ENCODE assay signal across 22 cellular contexts in the genomic region with DNA sequence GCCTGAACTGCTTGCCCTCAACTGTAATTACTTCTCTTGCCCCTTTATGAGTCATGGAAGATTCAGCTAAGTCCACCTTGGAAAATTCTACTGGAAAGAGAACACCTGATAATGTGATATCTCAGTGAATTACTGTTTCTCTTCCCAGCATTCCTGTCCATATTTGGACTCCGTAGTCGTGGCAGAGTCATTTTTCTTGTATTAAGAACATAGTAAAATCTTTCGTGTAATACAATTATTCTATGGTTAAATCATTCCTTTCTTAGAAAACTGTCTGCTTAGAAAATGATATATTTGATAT.
DNase-seq lines count a peak whose midpoint lies in the region; ATAC-seq and TF ChIP-seq lines count a peak whose summit lies in the region.
"Had no signal": no experiment of that assay in that cellular context is flagged by ENCODE, and none has a peak within 500 bp of the region (broad histone marks: within the 10 kb centered on the region; RNA-seq: fewer than 3 reads in every experiment).

No MANE protein-coding gene starts in this region.

- H3K79me2 ChIP-seq in hepatocyte (no peaks in the 10 kb centered on the region), osteoblast (ENCODE audit: insufficient read depth, low read length) (no peaks in the 10 kb centered on the region)

- H3K9me2 ChIP-seq in hepatocyte (replicated peaks; ENCODE audit: insufficient read depth) = no peaks in the 10 kb centered on the region

- H3K4me1 ChIP-seq in hepatocyte (ENCODE audit: insufficient read depth) (no peaks in the 10 kb centered on the region), osteoblast (ENCODE audit: insufficient read depth, low read length) (peaks cover 13% of the 10 kb centered on the region), uterus (no peaks in the 10 kb centered on the region)
- H3K4me1 ChIP-seq: HAP-1 had no signal

- H4K20me1 ChIP-seq in hepatocyte (ENCODE audit: insufficient read depth, poor library complexity, severe bottlenecking) = no peaks in the 10 kb centered on the region
- no peaks in the 10 kb centered on the region for H4K20me1 ChIP-seq in osteoblast (ENCODE audit: insufficient read depth, low read length)

- H2AFZ ChIP-seq in hepatocyte (no peak overlapping the region), osteoblast (ENCODE audit: low read length) (peak overlapping the region; percentile 64)

- H3K27ac ChIP-seq in hepatocyte = peak overlapping the region; percentile 16
- H3K27ac ChIP-seq in osteoblast (ENCODE audit: low read depth, low read length) = peak overlapping the region; percentile 67
- H3K27ac ChIP-seq in uterus = peak overlapping the region; percentile 66 to 82
- H3K27ac ChIP-seq: SK-N-MC had no signal

- H3K36me3 ChIP-seq in hepatocyte (replicated peaks; ENCODE audit: insufficient read depth, low read depth) (no peaks in the 10 kb centered on the region), osteoblast (ENCODE audit: insufficient read depth, low read length) (no peaks in the 10 kb centered on the region), uterus (no peaks in the 10 kb centered on the region)
- H3K36me3 ChIP-seq: HAP-1 had no signal

- TF ChIP-seq POLR2A in uterus (IDR thresholded peaks at IDR 0.05) = no peak

- intact Hi-C loops in uterus (cut with DNase I; ENCODE audit: low total_unique reads) = no loop called here

- 71% methylated on average over 3 of the region's 3 CpGs for WGBS in hepatocyte (ENCODE audit: low lambda C conversion rate, missing lambda C conversion rate)

- H3K4me3 ChIP-seq in hepatocyte = no peak overlapping the region
- no peak overlapping the region for H3K4me3 ChIP-seq in osteoblast (ENCODE audit: insufficient read depth, low read length)
- no peak overlapping the region for H3K4me3 ChIP-seq in uterus
- H3K4me3 ChIP-seq: HAP-1, SK-N-MC had no signal

- peak; percentile 13 for DNase-seq in hepatocyte (ENCODE audit: low spot score)
- DNase-seq in osteoblast (ENCODE audit: insufficient read length, low spot score, missing footprints) = no peak
- DNase-seq in uterus = no peak
- DNase-seq in NCI-H1694 treated with DMSO at 0.1 percent for 48 hours (lab: John Stamatoyannopoulos, UW) = no peak
- no peak for DNase-seq in GF-D8 (lab: John Stamatoyannopoulos, UW)
- DNase-seq: ACHN; C1 segment of cervical spinal cord; CD8-positive, alpha-beta memory T cell; DMS53; MM.1S; NCI-H1092; NCI-H1436 treated with DMSO at 0.1 percent for 48 hours; NCI-H2029 treated with DMSO at 0.1 percent for 48 hours; NCI-H2171; NCI-H510A treated with DMSO at 0.1 percent for 48 hours; NCI-H774; OCI-M1; SHP77 had no signal

- peak; percentile 73 for ATAC-seq in SK-N-SH treated with all-trans-retinoic acid at 6 μM for 48 hours
- ATAC-seq in HG03280 (IDR thresholded peaks at IDR 0.05; ENCODE audit: unreplicated experiment) = no peak

- H3K9me3 ChIP-seq in hepatocyte (ENCODE audit: low read depth) = no peaks in the 10 kb centered on the region
- H3K9me3 ChIP-seq in osteoblast (ENCODE audit: low read depth, low read length) = no peaks in the 10 kb centered on the region
- H3K9me3 ChIP-seq in uterus = no peaks in the 10 kb centered on the region
- H3K9me3 ChIP-seq: HAP-1 had no signal

- no peaks in the 10 kb centered on the region for H3K27me3 ChIP-seq in hepatocyte
- no peaks in the 10 kb centered on the region for H3K27me3 ChIP-seq in osteoblast (ENCODE audit: insufficient read depth, low read length)
- H3K27me3 ChIP-seq in uterus = no peaks in the 10 kb centered on the region

- no peak for TF ChIP-seq CTCF in hepatocyte (IDR thresholded peaks at IDR 0.05; ENCODE audit: poor library complexity)
- no peak for TF ChIP-seq CTCF in osteoblast (IDR thresholded peaks at IDR 0.05; ENCODE audit: extremely low read depth, low read depth, low read length)
- TF ChIP-seq CTCF in uterus (IDR thresholded peaks at IDR 0.05) = no peak

- H3K4me2 ChIP-seq in hepatocyte (no peak overlapping the region), osteoblast (ENCODE audit: insufficient read depth, low read length) (peak overlapping the region; percentile 27)

TF ChIP-seq in SK-N-SH treated with all-trans-retinoic acid at 6 μM for 48 hours, 23 proteins besides CTCF, POLR2A, EP300 and RAD21:
- TF ChIP-seq ZC3H10 (CRISPR knock-in tag; IDR thresholded peaks at IDR 0.05) = peak; percentile 61
- TF ChIP-seq, protein P1, sequence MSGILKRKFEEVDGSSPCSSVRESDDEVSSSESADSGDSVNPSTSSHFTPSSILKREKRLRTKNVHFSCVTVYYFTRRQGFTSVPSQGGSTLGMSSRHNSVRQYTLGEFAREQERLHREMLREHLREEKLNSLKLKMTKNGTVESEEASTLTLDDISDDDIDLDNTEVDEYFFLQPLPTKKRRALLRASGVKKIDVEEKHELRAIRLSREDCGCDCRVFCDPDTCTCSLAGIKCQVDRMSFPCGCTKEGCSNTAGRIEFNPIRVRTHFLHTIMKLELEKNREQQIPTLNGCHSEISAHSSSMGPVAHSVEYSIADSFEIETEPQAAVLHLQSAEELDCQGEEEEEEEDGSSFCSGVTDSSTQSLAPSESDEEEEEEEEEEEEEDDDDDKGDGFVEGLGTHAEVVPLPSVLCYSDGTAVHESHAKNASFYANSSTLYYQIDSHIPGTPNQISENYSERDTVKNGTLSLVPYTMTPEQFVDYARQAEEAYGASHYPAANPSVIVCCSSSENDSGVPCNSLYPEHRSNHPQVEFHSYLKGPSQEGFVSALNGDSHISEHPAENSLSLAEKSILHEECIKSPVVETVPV (CRISPR knock-in tag; IDR thresholded peaks at IDR 0.05) = no peak

Comparison
In these comparisons a context has a peak if more than half of its experiments do, and no peak if none do; other contexts are left out.
1. H3K27ac ChIP-seq: peak in every context shown above with its lines; median percentile 74 in uterus; 67 in osteoblast; 16 in hepatocyte.